ENCODE assay signal across 16 cellular contexts in the genomic region with DNA sequence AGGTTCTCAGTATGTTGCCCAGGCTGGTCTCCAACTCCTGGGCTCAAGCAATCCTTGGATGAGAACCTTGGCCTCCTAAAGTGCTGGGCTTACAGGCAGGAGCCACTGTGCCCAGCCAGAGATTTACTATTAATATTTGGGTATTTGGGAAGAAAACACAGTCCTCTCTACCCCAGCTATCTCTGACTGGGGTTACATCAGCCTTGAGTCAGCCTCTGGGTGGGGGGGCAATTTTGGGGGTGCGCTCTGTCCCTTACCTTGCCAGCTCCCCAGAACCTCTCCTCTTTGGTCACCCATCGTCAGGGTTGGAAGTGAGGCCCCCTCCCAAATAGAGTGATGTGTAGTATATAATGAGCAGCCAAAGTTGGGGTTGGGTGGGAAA. TPM values are rescaled to one million over a fixed set of nuclear protein-coding genes. Genes with fewer than 3 reads are reported as not detected.
DNase-seq lines count a peak whose midpoint lies in the region; TF ChIP-seq lines count a peak whose summit lies in the region.
"Had no signal": no experiment of that assay in that cellular context is flagged by ENCODE, and none has a peak within 500 bp of the region (broad histone marks: within the 10 kb centered on the region; RNA-seq: fewer than 3 reads in every experiment).

No MANE protein-coding gene starts in this region.

- peaks cover 21% of the 10 kb centered on the region for H3K27me3 Mint-ChIP-seq in progenitor cell of endocrine pancreas

- no peak overlapping the region for H2AFZ ChIP-seq in GM23248

- H4K20me1 ChIP-seq in GM23248 (ENCODE audit: insufficient read depth): no peaks in the 10 kb centered on the region

- H3K27me3 ChIP-seq in GM23248 (replicated peaks; ENCODE audit: insufficient read depth) (peaks cover 35% of the 10 kb centered on the region), adipocyte (replicated peaks; ENCODE audit: control insufficient read depth, insufficient read depth, low read length) (peaks cover 12% of the 10 kb centered on the region), iPS-20b (ENCODE audit: insufficient read depth, low read length) (peaks cover 42% of the 10 kb centered on the region)

- H3K9me2 ChIP-seq in GM23248 (ENCODE audit: insufficient read depth): no peaks in the 10 kb centered on the region

- H3K9ac ChIP-seq in GM23248 (no peak overlapping the region), adipocyte (ENCODE audit: low read length) (peak overlapping the region; percentile 72), iPS-20b (ENCODE audit: low read depth, low read length) (no peak overlapping the region)

- DNase-seq in GM23248 (no peak), adipocyte (ENCODE audit: low read depth) (no peak), progenitor cell of endocrine pancreas (ENCODE audit: low spot score, unreplicated experiment) (no peak), GM13977 (ENCODE audit: low spot score) (no peak), NCI-H748 (lab: John Stamatoyannopoulos, UW; ENCODE audit: unreplicated experiment) (no peak), hippocampal formation (lab: John Stamatoyannopoulos, UW) (no peak), DMS79 (lab: John Stamatoyannopoulos, UW) (no peak)
- DNase-seq: activated CD4-positive, alpha-beta T cell treated with anti-CD3 and anti-CD28 coated beads for 36 hours; activated naive CD4-positive, alpha-beta T cell treated with anti-CD3 and anti-CD28 coated beads, Interleukin-2, amount 10 ng/mL, durations not matched to agents 7 days and 5 days; effector memory CD4-positive, alpha-beta T cell; immature natural killer cell; mesenchymal stem cell had no signal

- H3K4me1 ChIP-seq in GM23248 (ENCODE audit: insufficient read depth) (no peaks in the 10 kb centered on the region), adipocyte (ENCODE audit: control insufficient read depth, insufficient read depth, low read length) (peaks cover 17% of the 10 kb centered on the region), iPS-20b (ENCODE audit: insufficient read depth, low read length) (no peaks in the 10 kb centered on the region)

- peak overlapping the region; percentile 65 for H3K4me2 ChIP-seq in GM23248 (ENCODE audit: unreplicated experiment)

- H3F3A ChIP-seq in GM23248 (ENCODE audit: insufficient read depth): no peaks in the 10 kb centered on the region

- H3K4me1 Mint-ChIP-seq in progenitor cell of endocrine pancreas (ENCODE audit: low read depth): peaks cover 6% of the 10 kb centered on the region

- 21 to 25% methylated on average over 2 of the region's 2 CpGs for WGBS in GM23248 (ENCODE audit: low coverage in 1 of 2, low lambda C conversion rate in 2 of 2, missing lambda C conversion rate in 2 of 2), 2 experiments

- no peak overlapping the region for H3K27ac Mint-ChIP-seq in progenitor cell of endocrine pancreas
- H3K27ac Mint-ChIP-seq: activated CD4-positive, alpha-beta T cell treated with anti-CD3 and anti-CD28 coated beads for 36 hours; activated naive CD4-positive, alpha-beta T cell treated with anti-CD3 and anti-CD28 coated beads, Interleukin-2, amount 10 ng/mL, durations not matched to agents 7 days and 5 days; immature natural killer cell; stimulated activated memory B cell treated with anti-CD40 and anti-IgM and Interleukin-4, amounts not matched to agents 10 μg/mL and 1 μg/mL and 100 μg/mL, for 72 hours had no signal

- H3K9me3 ChIP-seq in GM23248 (ENCODE audit: low read depth): no peaks in the 10 kb centered on the region
- no peaks in the 10 kb centered on the region for H3K9me3 ChIP-seq in adipocyte (ENCODE audit: control insufficient read depth, low read length)
- no peaks in the 10 kb centered on the region for H3K9me3 ChIP-seq in iPS-20b (ENCODE audit: insufficient read depth, low read depth, low read length)

- H3K27ac ChIP-seq in GM23248: no peak overlapping the region
- H3K27ac ChIP-seq in iPS-20b (ENCODE audit: low read length): no peak overlapping the region
- H3K27ac ChIP-seq: cardiac muscle cell, skin epidermis had no signal

- no peaks in the 10 kb centered on the region for H3K79me2 ChIP-seq in GM23248 (ENCODE audit: insufficient read depth)

- peak overlapping the region; percentile 67 for H3K4me3 Mint-ChIP-seq in progenitor cell of endocrine pancreas (ENCODE audit: low read depth)
- H3K4me3 Mint-ChIP-seq: activated CD4-positive, alpha-beta T cell treated with anti-CD3 and anti-CD28 coated beads for 36 hours; activated naive CD4-positive, alpha-beta T cell treated with anti-CD3 and anti-CD28 coated beads, Interleukin-2, amount 10 ng/mL, durations not matched to agents 7 days and 5 days had no signal

- H3K9me3 Mint-ChIP-seq in progenitor cell of endocrine pancreas (ENCODE audit: low read depth): no peaks in the 10 kb centered on the region
- H3K9me3 Mint-ChIP-seq: activated naive CD4-positive, alpha-beta T cell treated with anti-CD3 and anti-CD28 coated beads, Interleukin-2, amount 10 ng/mL, durations not matched to agents 7 days and 5 days; stimulated activated memory B cell treated with anti-CD40 and anti-IgM and Interleukin-4, amounts not matched to agents 10 μg/mL and 1 μg/mL and 100 μg/mL, for 72 hours had no signal

- in situ Hi-C loops in GM23248 (cut with MboI) (loop anchor here (25.0 kb wide), 1 partner anchor 240 kb away; a partner anchor contains a TSS), GM13977 (cut with MboI; ENCODE audit: low pct_unique_long_range_greater_than_20kb, low sequenced_read_pairs, unreplicated experiment) (loop anchor here (25.0 kb wide), 1 partner anchor 240 kb away; a partner anchor contains a TSS)

- no peaks in the 10 kb centered on the region for H3K36me3 Mint-ChIP-seq in progenitor cell of endocrine pancreas (ENCODE audit: insufficient read depth)
- H3K36me3 Mint-ChIP-seq: activated naive CD4-positive, alpha-beta T cell treated with anti-CD3 and anti-CD28 coated beads, Interleukin-2, amount 10 ng/mL, durations not matched to agents 7 days and 5 days; immature natural killer cell; stimulated activated memory B cell treated with anti-CD40 and anti-IgM and Interleukin-4, amounts not matched to agents 10 μg/mL and 1 μg/mL and 100 μg/mL, for 72 hours had no signal

- no peak for TF ChIP-seq CTCF in progenitor cell of endocrine pancreas (IDR thresholded peaks at IDR 0.05; ENCODE audit: unreplicated experiment)
- no peak for TF ChIP-seq CTCF in GM13977 (IDR thresholded peaks at IDR 0.05; ENCODE audit: extremely low read depth, insufficient read depth, missing control alignments)

- H3K36me3 ChIP-seq in GM23248 (ENCODE audit: low read depth): no peaks in the 10 kb centered on the region
- H3K36me3 ChIP-seq in adipocyte (ENCODE audit: control insufficient read depth, insufficient read depth, low read length, severe bottlenecking): peaks cover 10% of the 10 kb centered on the region
- no peaks in the 10 kb centered on the region for H3K36me3 ChIP-seq in iPS-20b (ENCODE audit: insufficient read depth, low read depth, low read length)
- H3K36me3 ChIP-seq: cardiac muscle cell had no signal

- H3K4me3 ChIP-seq in GM23248: no peak overlapping the region
- peak overlapping the region; percentile 87 for H3K4me3 ChIP-seq in adipocyte (ENCODE audit: low read length)
- H3K4me3 ChIP-seq in iPS-20b (ENCODE audit: low read length): peak overlapping the region; percentile 68; the same call in 1 of the 2 replicates
- H3K4me3 ChIP-seq: cardiac muscle cell had no signal

RNA-seq across cellular contexts. Expression of a gene that starts 1.8 kb away (rescaled TPM):
- not detected in 2 replicates for total RNA-seq in GM23248 (2014; rRNA removed; shearing (Covaris generic))
- not detected in 2 replicates for polyA plus RNA-seq in GM23248 (2016; fragmentation: Nextera tagmentation; extraction: Ambion mirVana)
- total RNA-seq in progenitor cell of endocrine pancreas: 47.3 and 48.6 TPM in 2 replicates
- total RNA-seq: activated CD4-positive, alpha-beta T cell treated with anti-CD3 and anti-CD28 coated beads for 36 hours had no signal
- polyA plus RNA-seq: immature natural killer cell had no signal

RNA-seq across cellular contexts. Expression of a gene that starts 44.1 kb away (rescaled TPM):
- 72.1 and 101 TPM in 2 replicates for total RNA-seq in GM23248 (2014; rRNA removed; shearing (Covaris generic))
- 69.7 and 78.0 TPM in 2 replicates for polyA plus RNA-seq in GM23248 (2016; fragmentation: Nextera tagmentation; extraction: Ambion mirVana)
- 42.1 and 44.9 TPM in 2 replicates for total RNA-seq in progenitor cell of endocrine pancreas

RNA-seq across cellular contexts. Expression of a gene that starts 45.1 kb away (rescaled TPM):
- total RNA-seq in GM23248 (2014; rRNA removed; shearing (Covaris generic)): 3.5 and 5.9 TPM in 2 replicates
- polyA plus RNA-seq in GM23248 (2016; fragmentation: Nextera tagmentation; extraction: Ambion mirVana): 1.2 and 1.3 TPM in 2 replicates
- total RNA-seq in progenitor cell of endocrine pancreas: 15.0 and 15.6 TPM in 2 replicates

Comparison
In these comparisons a context has a peak if more than half of its experiments do, and no peak if none do; other contexts are left out.
1. RNA of a gene that starts 1.8 kb away (total RNA-seq): 47.3 to 48.6 TPM in progenitor cell of endocrine pancreas; not detected in GM23248; every median in the first group is over 10 times any median in the second.